Comparison of ENCODE assay signal across 8 cellular contexts in the genomic region with DNA sequence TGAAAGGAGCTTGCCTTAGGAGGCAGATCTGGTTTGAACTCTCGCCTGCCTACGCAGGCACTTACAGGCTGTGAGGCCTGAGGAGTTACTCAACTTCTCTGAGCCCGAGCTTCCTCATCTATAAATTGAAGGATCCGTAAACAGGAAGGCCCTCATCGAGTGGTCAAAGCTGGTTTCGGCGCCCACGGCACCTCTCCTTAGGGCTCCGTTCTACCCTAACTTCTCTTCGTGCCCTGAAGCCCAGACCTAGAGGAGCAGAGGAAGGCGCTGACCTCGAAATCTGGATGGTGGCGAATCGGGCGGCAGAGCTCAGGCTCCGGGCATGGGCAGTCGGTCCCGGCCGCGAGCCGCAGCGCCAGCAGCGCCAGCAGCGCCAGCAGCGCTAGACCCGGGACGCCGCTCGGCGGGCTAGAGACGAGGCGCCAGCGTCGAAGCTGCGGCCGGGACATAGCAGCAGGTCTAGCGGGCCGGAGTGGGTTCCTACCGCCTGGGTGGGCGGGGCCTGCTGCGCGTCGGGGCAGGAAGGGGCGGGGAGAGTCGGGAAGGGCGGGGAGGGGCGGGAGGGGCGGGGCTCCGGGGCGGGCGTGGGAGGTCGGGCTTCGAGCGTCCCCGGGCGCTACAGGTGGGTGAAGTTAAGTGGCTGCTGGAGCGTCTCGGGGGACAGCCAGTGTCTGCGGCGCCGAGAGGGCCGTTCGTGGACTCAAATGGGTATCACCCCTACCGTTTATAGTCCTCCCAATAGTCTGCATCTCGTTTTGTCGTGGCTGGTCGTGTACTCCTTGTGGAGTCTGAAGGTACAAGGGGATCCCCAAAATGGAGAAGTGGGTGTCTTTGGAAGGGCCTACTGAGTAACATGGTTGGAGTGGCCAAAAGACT. TPM values are rescaled to one million over a fixed set of nuclear protein-coding genes. Genes with fewer than 3 reads are reported as not detected.
A peak's percentile ranks its signal among the peaks of the same experiment; 100 is the strongest.
DNase-seq lines count a peak whose midpoint lies in the region; ATAC-seq and TF ChIP-seq lines count a peak whose summit lies in the region.

A gene with protein sequence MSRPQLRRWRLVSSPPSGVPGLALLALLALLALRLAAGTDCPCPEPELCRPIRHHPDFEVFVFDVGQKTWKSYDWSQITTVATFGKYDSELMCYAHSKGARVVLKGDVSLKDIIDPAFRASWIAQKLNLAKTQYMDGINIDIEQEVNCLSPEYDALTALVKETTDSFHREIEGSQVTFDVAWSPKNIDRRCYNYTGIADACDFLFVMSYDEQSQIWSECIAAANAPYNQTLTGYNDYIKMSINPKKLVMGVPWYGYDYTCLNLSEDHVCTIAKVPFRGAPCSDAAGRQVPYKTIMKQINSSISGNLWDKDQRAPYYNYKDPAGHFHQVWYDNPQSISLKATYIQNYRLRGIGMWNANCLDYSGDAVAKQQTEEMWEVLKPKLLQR (minus strand): TSS at position 474 of the 876 bp plus-strand sequence. CDS start 25 bp downstream, at position 449.

- H3K4me1 Mint-ChIP-seq in chondrocyte (ENCODE audit: low read depth): peaks cover 40% of the 10 kb centered on the region

- H3K4me3 Mint-ChIP-seq in chondrocyte (ENCODE audit: unreplicated experiment): peak within 1 kb of the TSS; percentile 87

- peak within 1 kb of the TSS; percentile 63 for H3K4me3 ChIP-seq in kidney epithelial cell (ENCODE audit: low read depth, low read length)

- H3K36me3 ChIP-seq in kidney epithelial cell (ENCODE audit: control insufficient read depth, insufficient read depth, low read length): no peaks in the 10 kb centered on the region

- DNase-seq in AG20443 (ENCODE audit: low spot score) (peak; percentile 99), NCI-H446 treated with DMSO at 0.1 percent for 48 hours (lab: John Stamatoyannopoulos, UW) (peak; percentile 72), chondrocyte (ENCODE audit: low spot score) (peak; percentile 91), kidney epithelial cell (ENCODE audit: low read depth) (peak; percentile 45)
- DNase-seq in activated CD4-positive, alpha-beta T cell treated with anti-CD3 and anti-CD28 coated beads for 24 hours (ENCODE audit: low read depth in 2 of 2): peak; percentile 75 to 76
- DNase-seq in stimulated activated CD4-positive, alpha-beta T cell treated with anti-CD3 and anti-CD28 coated beads, Interleukin-15, amount 100 ng/mL, for 48 hours (ENCODE audit: low read depth in 2 of 2): peak; percentile 74 to 82

- peak; percentile 87 for ATAC-seq in GM19035 (IDR thresholded peaks at IDR 0.05; ENCODE audit: unreplicated experiment)
- peak; percentile 78 for ATAC-seq in HG03342 (IDR thresholded peaks at IDR 0.05; ENCODE audit: unreplicated experiment)

- TF ChIP-seq CTCF in chondrocyte (IDR thresholded peaks at IDR 0.05): no peak
- no peak for TF ChIP-seq CTCF in kidney epithelial cell (IDR thresholded peaks at IDR 0.05; ENCODE audit: insufficient read depth, low read length, poor library complexity, severe bottlenecking)

- H3K9me3 Mint-ChIP-seq in chondrocyte (ENCODE audit: low read depth): peaks cover 2% of the 10 kb centered on the region

- H3K27ac Mint-ChIP-seq in chondrocyte (ENCODE audit: unreplicated experiment): peak within 1 kb of the TSS; percentile 99

- peaks cover 3% of the 10 kb centered on the region for H3K36me3 Mint-ChIP-seq in chondrocyte (ENCODE audit: low read depth)

- H3K27me3 Mint-ChIP-seq in chondrocyte (ENCODE audit: low read depth): no peaks in the 10 kb centered on the region

- H3K27me3 ChIP-seq in kidney epithelial cell (ENCODE audit: control insufficient read depth, insufficient read depth, low read length): no peaks in the 10 kb centered on the region

RNA-seq across cellular contexts. Expression of the gene that starts here (rescaled TPM):
- total RNA-seq in chondrocyte (20.3 to 22.0 TPM (median 20.9 TPM) in 3 replicates), kidney epithelial cell (9.3 and 9.5 TPM in 2 replicates)

Comparison
In these comparisons a context has a peak if more than half of its experiments do, and no peak if none do; other contexts are left out.
1. Peak in every context shown above with its lines: DNase-seq, ATAC-seq and H3K4me3 ChIP-seq.
2. DNase-seq: peak in every context shown above with its lines; median percentile 99 in AG20443; 91 in chondrocyte; 78 in stimulated activated CD4-positive, alpha-beta T cell treated with anti-CD3 and anti-CD28 coated beads, Interleukin-15, amount 100 ng/mL, for 48 hours; 76 in activated CD4-positive, alpha-beta T cell treated with anti-CD3 and anti-CD28 coated beads for 24 hours; 72 in NCI-H446 treated with DMSO at 0.1 percent for 48 hours; 45 in kidney epithelial cell.